23 cellular contexts compared by ENCODE assay signal in the genomic region with DNA sequence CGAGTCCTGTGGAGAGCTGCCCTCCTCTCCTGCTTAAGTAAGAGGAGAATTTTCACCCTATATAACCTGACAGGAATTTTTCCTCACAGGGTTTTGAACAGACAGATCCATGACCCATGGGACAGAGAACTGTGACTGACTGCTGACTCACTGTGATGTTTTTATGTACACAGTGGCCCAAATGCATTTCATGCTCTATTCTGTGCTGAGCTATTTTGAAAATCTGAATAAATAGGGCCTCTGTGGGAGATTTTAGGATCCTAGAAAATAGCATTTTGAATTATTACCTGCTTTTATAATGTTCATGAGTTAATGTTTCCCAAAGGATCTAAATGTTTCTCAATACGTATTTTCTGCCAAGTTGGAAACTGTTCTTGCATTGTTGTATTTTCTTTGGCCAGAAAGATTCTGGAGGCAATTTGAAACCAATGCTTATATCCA.
DNase-seq lines count a peak whose midpoint lies in the region; ATAC-seq and TF ChIP-seq lines count a peak whose summit lies in the region.
"Had no signal": no experiment of that assay in that cellular context is flagged by ENCODE, and none has a peak within 500 bp of the region (broad histone marks: within the 10 kb centered on the region; RNA-seq: fewer than 3 reads in every experiment).

No MANE protein-coding gene starts in this region.

- no peaks in the 10 kb centered on the region for H3K27me3 Mint-ChIP-seq in CD8-positive, alpha-beta T cell (ENCODE audit: low read depth)
- H3K27me3 Mint-ChIP-seq in T-helper 17 cell, result no peaks in the 10 kb centered on the region
- H3K27me3 Mint-ChIP-seq: activated CD4-positive, alpha-beta T cell treated with anti-CD3 and anti-CD28 coated beads for 36 hours; activated CD8-positive, alpha-beta memory T cell treated with anti-CD3 and anti-CD28 coated beads, Interleukin-2, amount 10 ng/mL, durations not matched to agents 7 days and 5 days; activated naive CD8-positive, alpha-beta T cell treated with anti-CD3 and anti-CD28 coated beads, Interleukin-2, amount 50 U/mL, for 24 hours; IgD-negative memory B cell; memory B cell had no signal

- BruUV-seq in PC-3 (replicated peaks; lab: Mats Ljungman, UMichigan), result no TSS peak

- peaks cover 4% of the 10 kb centered on the region for H3K9me3 Mint-ChIP-seq in CD8-positive, alpha-beta T cell
- H3K9me3 Mint-ChIP-seq: HFFc6 had no signal

- no peak for TF ChIP-seq CTCF in AG10803 (conservative IDR thresholded peaks at IDR 0.05; ENCODE audit: low read length)
- TF ChIP-seq CTCF in PC-3 (conservative IDR thresholded peaks at IDR 0.05; ENCODE audit: low read depth, low read length), result no peak
- TF ChIP-seq CTCF in coronary artery (IDR thresholded peaks at IDR 0.05), result no peak
- TF ChIP-seq CTCF in CD8-positive, alpha-beta T cell (IDR thresholded peaks at IDR 0.05), result no peak

- no peak overlapping the region for H2AK5ac ChIP-seq in mesenchymal stem cell (ENCODE audit: low read length, severe bottlenecking)

- 73% methylated on average over 2 of the region's 2 CpGs for WGBS in mesenchymal stem cell

- H3K79me2 ChIP-seq in PC-3 (ENCODE audit: low read length), result no peaks in the 10 kb centered on the region

- H3K9ac ChIP-seq in PC-3 (ENCODE audit: low read length), result no peak overlapping the region
- H3K9ac ChIP-seq in mesenchymal stem cell (ENCODE audit: low read length), result no peak overlapping the region

- no peak overlapping the region for H2BK12ac ChIP-seq in mesenchymal stem cell (ENCODE audit: low read length in 2 of 2)

- ATAC-seq in PC-3 (peak; percentile 75), T-helper 17 cell (no peak), HG03520 (IDR thresholded peaks at IDR 0.05; ENCODE audit: unreplicated experiment) (no peak)
- no peak for ATAC-seq in CD8-positive, alpha-beta T cell
- ATAC-seq: activated CD4-positive, alpha-beta T cell treated with anti-CD3 and anti-CD28 coated beads for 36 hours; activated CD8-positive, alpha-beta memory T cell treated with anti-CD3 and anti-CD28 coated beads, Interleukin-2, amount 10 ng/mL, durations not matched to agents 7 days and 5 days; activated naive CD8-positive, alpha-beta T cell treated with anti-CD3 and anti-CD28 coated beads, Interleukin-2, amount 50 U/mL, for 24 hours had no signal

- no peak overlapping the region for H4K8ac ChIP-seq in mesenchymal stem cell (ENCODE audit: low read length)

- no peak overlapping the region for H2BK120ac ChIP-seq in mesenchymal stem cell (ENCODE audit: low read depth, low read length)

- no peak overlapping the region for H3K23ac ChIP-seq in mesenchymal stem cell (ENCODE audit: low read length in 2 of 2)

- H3K4me2 ChIP-seq in PC-3 (ENCODE audit: low read length) (no peak overlapping the region), mesenchymal stem cell (ENCODE audit: low read length, poor library complexity, severe bottlenecking) (no peak overlapping the region)

- H3K18ac ChIP-seq in mesenchymal stem cell (ENCODE audit: low read depth in 1 of 2, low read length in 2 of 2), result no peak overlapping the region

- no peaks in the 10 kb centered on the region for H3K4me1 Mint-ChIP-seq in CD8-positive, alpha-beta T cell (ENCODE audit: low read depth)
- no peaks in the 10 kb centered on the region for H3K4me1 Mint-ChIP-seq in T-helper 17 cell
- H3K4me1 Mint-ChIP-seq: activated CD4-positive, alpha-beta T cell treated with anti-CD3 and anti-CD28 coated beads for 36 hours; activated CD8-positive, alpha-beta memory T cell treated with anti-CD3 and anti-CD28 coated beads, Interleukin-2, amount 10 ng/mL, durations not matched to agents 7 days and 5 days; activated naive CD8-positive, alpha-beta T cell treated with anti-CD3 and anti-CD28 coated beads, Interleukin-2, amount 50 U/mL, for 24 hours; IgD-negative memory B cell; memory B cell had no signal

- H4K91ac ChIP-seq in mesenchymal stem cell (ENCODE audit: low read length), result no peak overlapping the region

- H4K20me1 ChIP-seq in PC-3 (ENCODE audit: low read length), result no peaks in the 10 kb centered on the region

- no peak overlapping the region for H3K4me3 Mint-ChIP-seq in CD8-positive, alpha-beta T cell
- no peak overlapping the region for H3K4me3 Mint-ChIP-seq in T-helper 17 cell
- H3K4me3 Mint-ChIP-seq: activated CD4-positive, alpha-beta T cell treated with anti-CD3 and anti-CD28 coated beads for 36 hours; activated CD8-positive, alpha-beta memory T cell treated with anti-CD3 and anti-CD28 coated beads, Interleukin-2, amount 10 ng/mL, durations not matched to agents 7 days and 5 days; activated naive CD8-positive, alpha-beta T cell treated with anti-CD3 and anti-CD28 coated beads, Interleukin-2, amount 50 U/mL, for 24 hours; HFFc6; IgD-negative memory B cell; memory B cell; nephron progenitor cell had no signal

- intact Hi-C loops in PC-3 (cut with micrococcal nuclease), result no loop called here
- intact Hi-C loops in CD8-positive, alpha-beta T cell (cut with DNase I, micrococcal nuclease), result no loop called here

- H3K79me1 ChIP-seq in mesenchymal stem cell (replicated peaks; ENCODE audit: low read length, poor library complexity, severe bottlenecking), result no peaks in the 10 kb centered on the region

- H3K9me2 ChIP-seq in PC-3 (replicated peaks; ENCODE audit: low read length), result no peaks in the 10 kb centered on the region

- no peak overlapping the region for H3K27ac Mint-ChIP-seq in CD8-positive, alpha-beta T cell
- H3K27ac Mint-ChIP-seq in T-helper 17 cell, result no peak overlapping the region
- H3K27ac Mint-ChIP-seq: activated CD4-positive, alpha-beta T cell treated with anti-CD3 and anti-CD28 coated beads for 36 hours; activated CD8-positive, alpha-beta memory T cell treated with anti-CD3 and anti-CD28 coated beads, Interleukin-2, amount 10 ng/mL, durations not matched to agents 7 days and 5 days; activated naive CD8-positive, alpha-beta T cell treated with anti-CD3 and anti-CD28 coated beads, Interleukin-2, amount 50 U/mL, for 24 hours; activated T-helper 2 cell treated with anti-CD3 and anti-CD28 coated beads, Interferon-gamma antibody, Interleukin-2, Interleukin-4, amounts not matched to agents 10 μg/mL and 5 μg/mL and 100 μg/mL, durations not matched to agents 14 hours and 24 hours and 36 hours; HFFc6; IgD-negative memory B cell; memory B cell; nephron progenitor cell had no signal

- POLR2A ChIA-PET in PC-3 (lab: Charles Lee; ENCODE audit: unreplicated experiment), result no interaction called here
- POLR2A ChIA-PET in CD8-positive, alpha-beta T cell (lab: Charles Lee), result no interaction called here

- CTCF ChIA-PET in PC-3 (lab: Charles Lee), result no interaction called here
- CTCF ChIA-PET in CD8-positive, alpha-beta T cell (lab: Charles Lee), result no interaction called here

- H2BK15ac ChIP-seq in mesenchymal stem cell (ENCODE audit: low read depth, poor library complexity, severe bottlenecking), result no peak overlapping the region

- H3K27ac ChIP-seq in PC-3 (ENCODE audit: low read length), result no peak overlapping the region
- peak overlapping the region; percentile 37 to 57 for H3K27ac ChIP-seq in coronary artery
- H3K27ac ChIP-seq in mesenchymal stem cell (ENCODE audit: low read length, poor library complexity, severe bottlenecking), result no peak overlapping the region
- no peak overlapping the region for H3K27ac ChIP-seq in CD8-positive, alpha-beta T cell (ENCODE audit: low read depth, low read length)
- H3K27ac ChIP-seq: C4-2B, heart left ventricle, upper lobe of left lung had no signal

- H3K36me3 ChIP-seq in PC-3 (ENCODE audit: low read depth, low read length), result no peaks in the 10 kb centered on the region
- no peaks in the 10 kb centered on the region for H3K36me3 ChIP-seq in mesenchymal stem cell (ENCODE audit: control insufficient read depth in 1 of 2, insufficient read depth in 2 of 2, low read depth in 1 of 2, low read length in 2 of 2)
- H3K36me3 ChIP-seq in CD8-positive, alpha-beta T cell (ENCODE audit: insufficient read depth, low read length), result no peaks in the 10 kb centered on the region
- H3K36me3 ChIP-seq: heart left ventricle, upper lobe of left lung had no signal

- no peaks in the 10 kb centered on the region for H3F3A ChIP-seq in PC-3 (ENCODE audit: low read length, unreplicated experiment)

- H3K27me3 ChIP-seq in PC-3 (ENCODE audit: low read length) (no peaks in the 10 kb centered on the region), mesenchymal stem cell (ENCODE audit: control insufficient read depth in 1 of 2, insufficient read depth in 1 of 2, low read length in 2 of 2) (no peaks in the 10 kb centered on the region)
- no peaks in the 10 kb centered on the region for H3K27me3 ChIP-seq in CD8-positive, alpha-beta T cell (ENCODE audit: insufficient read depth, low read length)
- H3K27me3 ChIP-seq: heart left ventricle, upper lobe of left lung had no signal

- H3K14ac ChIP-seq in mesenchymal stem cell (ENCODE audit: low read length in 2 of 2), result no peak overlapping the region

- no peaks in the 10 kb centered on the region for H3K36me3 Mint-ChIP-seq in CD8-positive, alpha-beta T cell
- no peaks in the 10 kb centered on the region for H3K36me3 Mint-ChIP-seq in T-helper 17 cell (ENCODE audit: low read depth)
- H3K36me3 Mint-ChIP-seq: activated CD8-positive, alpha-beta memory T cell treated with anti-CD3 and anti-CD28 coated beads, Interleukin-2, amount 10 ng/mL, durations not matched to agents 7 days and 5 days; memory B cell had no signal

- peaks cover 4% of the 10 kb centered on the region; the same call in 1 of the 2 replicates for H3K4me1 ChIP-seq in PC-3 (ENCODE audit: insufficient read depth, low read length)
- H3K4me1 ChIP-seq in mesenchymal stem cell (ENCODE audit: control insufficient read depth, insufficient read depth, low read depth, low read length), result peaks cover 2% of the 10 kb centered on the region
- H3K4me1 ChIP-seq in CD8-positive, alpha-beta T cell (ENCODE audit: insufficient read depth, low read length), result no peaks in the 10 kb centered on the region
- H3K4me1 ChIP-seq: heart left ventricle, upper lobe of left lung had no signal

- no peak overlapping the region for H2BK5ac ChIP-seq in mesenchymal stem cell (ENCODE audit: low read depth, low read length, poor library complexity, severe bottlenecking)

- DNase-seq in AG10803 (ENCODE audit: low read depth) (peak; percentile 40), PC-3 (peak; percentile 45), coronary artery (ENCODE audit: low spot score) (no peak), mesenchymal stem cell (peak; percentile 13), RPMI8226 (no peak), T-helper 17 cell (no peak)
- no peak for DNase-seq in CD8-positive, alpha-beta T cell
- DNase-seq: activated CD4-positive, alpha-beta T cell treated with anti-CD3 and anti-CD28 coated beads for 36 hours; activated CD8-positive, alpha-beta memory T cell treated with anti-CD3 and anti-CD28 coated beads, Interleukin-2, amount 10 ng/mL, durations not matched to agents 7 days and 5 days; activated naive CD8-positive, alpha-beta T cell treated with anti-CD3 and anti-CD28 coated beads, Interleukin-2, amount 50 U/mL, for 24 hours; heart left ventricle; HFFc6; NCI-H2081; NCI-H510A treated with DMSO at 0.1 percent for 48 hours; nephron progenitor cell; stimulated activated naive CD4-positive, alpha-beta T cell treated with Interleukin-2 at 50 U/mL for 16 hours; T-helper 9 cell; upper lobe of left lung had no signal

- H2AFZ ChIP-seq in PC-3 (ENCODE audit: low read length) (no peak overlapping the region), mesenchymal stem cell (ENCODE audit: low read depth, low read length) (no peak overlapping the region)

- no peak overlapping the region for H3K4me3 ChIP-seq in AG10803 (ENCODE audit: low read length)
- no peak overlapping the region for H3K4me3 ChIP-seq in PC-3 (ENCODE audit: low read length)
- no peak overlapping the region for H3K4me3 ChIP-seq in coronary artery
- H3K4me3 ChIP-seq in mesenchymal stem cell (ENCODE audit: insufficient read depth in 1 of 2, low read depth in 1 of 2, low read length in 2 of 2), result no peak overlapping the region
- H3K4me3 ChIP-seq in CD8-positive, alpha-beta T cell (ENCODE audit: low read depth, low read length), result no peak overlapping the region
- H3K4me3 ChIP-seq: heart left ventricle, upper lobe of left lung had no signal

- H3K9me3 ChIP-seq in PC-3 (ENCODE audit: low read length), result no peaks in the 10 kb centered on the region
- no peaks in the 10 kb centered on the region for H3K9me3 ChIP-seq in mesenchymal stem cell (ENCODE audit: control insufficient read depth, low read length)
- no peaks in the 10 kb centered on the region for H3K9me3 ChIP-seq in CD8-positive, alpha-beta T cell (ENCODE audit: low read length)
- no peaks in the 10 kb centered on the region for H3K9me3 ChIP-seq in T-helper 17 cell (ENCODE audit: control insufficient read depth, low read length, poor library complexity, severe bottlenecking)
- H3K9me3 ChIP-seq: upper lobe of left lung had no signal

- H3K4ac ChIP-seq in mesenchymal stem cell (ENCODE audit: low read depth in 1 of 2, low read length in 2 of 2), result no peak overlapping the region

Comparison
In these comparisons a context has a peak if more than half of its experiments do, and no peak if none do; other contexts are left out.
1. DNase-seq: peak in AG10803 (single experiment), PC-3 (single experiment) and mesenchymal stem cell (single experiment); none in coronary artery (single experiment), RPMI8226 (single experiment), CD8-positive, alpha-beta T cell (0 of 7) and T-helper 17 cell (0 of 3).
2. H3K27ac ChIP-seq: peak in coronary artery (2 of 2); none in PC-3 (single experiment), mesenchymal stem cell (single experiment) and CD8-positive, alpha-beta T cell (single experiment).